ENCODE assay signal across 8 cellular contexts in genomic region chr6:154508573-154509375, GRCh38. TPM values are rescaled to one million over a fixed set of nuclear protein-coding genes. Genes with fewer than 3 reads are reported as not detected.
DNase-seq lines count a peak whose midpoint lies in the region; ATAC-seq and TF ChIP-seq lines count a peak whose summit lies in the region.

No MANE protein-coding gene starts in this region.

- H3K9me3 Mint-ChIP-seq in activated CD4-positive, alpha-beta T cell treated with anti-CD3 and anti-CD28 coated beads, Interleukin-2, amount 10 ng/mL, durations not matched to agents 7 days and 5 days = no peaks in the 10 kb centered on the region
- no peaks in the 10 kb centered on the region for H3K9me3 Mint-ChIP-seq in activated naive CD8-positive, alpha-beta T cell (ENCODE audit: low read depth)

- H3K4me1 ChIP-seq in thyroid gland = peaks cover 15 to 22% of the 10 kb centered on the region in 2 donors

- TF ChIP-seq CTCF in thyroid gland (IDR thresholded peaks at IDR 0.05) = no peak
- TF ChIP-seq CTCF in GM10266 (IDR thresholded peaks at IDR 0.05; ENCODE audit: control insufficient read depth, insufficient read depth, low read depth, missing control alignments) = no peak

- WGBS in thyroid gland, 2 donors = 26 to 33% methylated on average over 14 of the region's 14 CpGs

- no peaks in the 10 kb centered on the region for H3K36me3 ChIP-seq in thyroid gland

- H3K9me3 ChIP-seq in thyroid gland = no peaks in the 10 kb centered on the region

- CTCF ChIA-PET in activated CD4-positive, alpha-beta T cell treated with anti-CD3 and anti-CD28 coated beads, Interleukin-2, amount 10 ng/mL, durations not matched to agents 7 days and 5 days (lab: Charles Lee) = no interaction called here

- no peak for ATAC-seq in GM21447 (IDR thresholded peaks at IDR 0.05; ENCODE audit: unreplicated experiment)

- no peaks in the 10 kb centered on the region for H3K36me3 Mint-ChIP-seq in activated CD4-positive, alpha-beta T cell treated with anti-CD3 and anti-CD28 coated beads, Interleukin-2, amount 10 ng/mL, durations not matched to agents 7 days and 5 days (ENCODE audit: low read depth)
- no peaks in the 10 kb centered on the region for H3K36me3 Mint-ChIP-seq in activated naive CD8-positive, alpha-beta T cell

- no peak overlapping the region for H3K27ac Mint-ChIP-seq in activated CD4-positive, alpha-beta T cell treated with anti-CD3 and anti-CD28 coated beads, Interleukin-2, amount 10 ng/mL, durations not matched to agents 7 days and 5 days
- H3K27ac Mint-ChIP-seq in activated naive CD8-positive, alpha-beta T cell = no peak overlapping the region

- intact Hi-C loops in thyroid gland (cut with DNase I) = no loop called here

- H3K27ac ChIP-seq in thyroid gland = peak overlapping the region in 2 of 3 donors; percentile 85 to 95

- TF ChIP-seq POLR2A in thyroid gland (IDR thresholded peaks at IDR 0.05) = no peak

- H3K4me3 ChIP-seq in thyroid gland (replicated peaks in 1 of 3) = peak overlapping the region in 1 of 3 donors; percentile 74

- H3K27me3 ChIP-seq in thyroid gland = no peaks in the 10 kb centered on the region

- peaks cover 49% of the 10 kb centered on the region for H3K27me3 Mint-ChIP-seq in activated CD4-positive, alpha-beta T cell treated with anti-CD3 and anti-CD28 coated beads, Interleukin-2, amount 10 ng/mL, durations not matched to agents 7 days and 5 days
- peaks cover 30% of the 10 kb centered on the region for H3K27me3 Mint-ChIP-seq in activated naive CD8-positive, alpha-beta T cell

- peaks cover 10% of the 10 kb centered on the region for H3K4me1 Mint-ChIP-seq in activated CD4-positive, alpha-beta T cell treated with anti-CD3 and anti-CD28 coated beads, Interleukin-2, amount 10 ng/mL, durations not matched to agents 7 days and 5 days
- peaks cover 12% of the 10 kb centered on the region for H3K4me1 Mint-ChIP-seq in activated naive CD8-positive, alpha-beta T cell (ENCODE audit: low read depth)

- no peak for DNase-seq in activated CD4-positive, alpha-beta T cell treated with anti-CD3 and anti-CD28 coated beads, Interleukin-2, amount 10 ng/mL, durations not matched to agents 7 days and 5 days
- DNase-seq in activated CD4-positive, alpha-beta T cell treated with anti-CD3 and anti-CD28 coated beads, Interleukin-2, amount 50 U/mL, for 4 hours = no peak
- peak; percentile 86 for DNase-seq in kidney tubule cell (ENCODE audit: low spot score)
- DNase-seq in thyroid gland = peak in 1 of 2 donors; percentile 6
- no peak for DNase-seq in GM10266 (ENCODE audit: extremely low spot score)
- no peak for DNase-seq in effector CD8-positive, alpha-beta T cell (lab: John Stamatoyannopoulos, UW)

- H3K4me3 Mint-ChIP-seq in activated CD4-positive, alpha-beta T cell treated with anti-CD3 and anti-CD28 coated beads, Interleukin-2, amount 10 ng/mL, durations not matched to agents 7 days and 5 days = peak overlapping the region; percentile 20
- peak overlapping the region; percentile 67 for H3K4me3 Mint-ChIP-seq in activated naive CD8-positive, alpha-beta T cell

- POLR2A ChIA-PET in activated CD4-positive, alpha-beta T cell treated with anti-CD3 and anti-CD28 coated beads, Interleukin-2, amount 10 ng/mL, durations not matched to agents 7 days and 5 days (lab: Charles Lee) = no interaction called here

RNA-seq across cellular contexts. Expression of gene CNKSR3, which starts 1.7 kb away (rescaled TPM):
- not detected for total RNA-seq in activated CD4-positive, alpha-beta T cell treated with anti-CD3 and anti-CD28 coated beads, Interleukin-2, amount 10 ng/mL, durations not matched to agents 7 days and 5 days
- total RNA-seq in thyroid gland = 1 to 10 TPM; 4.5 to 7.8 (median 7.0) TPM

Comparison
In these comparisons a context has a peak if more than half of its experiments do, and no peak if none do; other contexts are left out.
1. RNA of gene CNKSR3, which starts 1.7 kb away (total RNA-seq): 4.5 to 7.8 TPM in thyroid gland; not detected in activated CD4-positive, alpha-beta T cell treated with anti-CD3 and anti-CD28 coated beads, Interleukin-2, amount 10 ng/mL, durations not matched to agents 7 days and 5 days; every median in the first group is over 4 times any median in the second.